ENCODE assay signal across 13 cellular contexts in genomic region chr11:68047437-68048290, GRCh38.
"Had no signal": no experiment of that assay in that cellular context is flagged by ENCODE, and none has a peak within 500 bp of the region (broad histone marks: within the 10 kb centered on the region; RNA-seq: fewer than 3 reads in every experiment).

No MANE protein-coding gene starts in this region.

- H3K9me3 ChIP-seq: gastroesophageal sphincter, left lung, suprapubic skin had no signal

- H3K4me1 ChIP-seq: left lung, parathyroid adenoma had no signal

- H3K9ac ChIP-seq: parathyroid adenoma had no signal

- H3K79me2 ChIP-seq: parathyroid adenoma had no signal

- ATAC-seq: activated CD4-positive, CD25-positive, alpha-beta regulatory T cell treated with anti-CD3 and anti-CD28 coated beads, Interleukin-2, amount 50 U/mL, for 24 hours; gastroesophageal sphincter; left lung had no signal

- H3K4me3 ChIP-seq: gastroesophageal sphincter, left lung, suprapubic skin had no signal

- FAIRE-seq: keratinocyte, small intestine had no signal

- H3K27ac ChIP-seq: epithelial cell of prostate, gastroesophageal sphincter, left lung, parathyroid adenoma, suprapubic skin had no signal

- H3K27me3 ChIP-seq: gastroesophageal sphincter, left lung, suprapubic skin had no signal

- DNase-seq: cortex of kidney; effector memory CD4-positive, alpha-beta T cell; retina; small intestine; stimulated activated CD4-positive, alpha-beta T cell treated with anti-CD3 and anti-CD28 coated beads, Interleukin-1b, Interleukin-23, amount 100 ng/mL, for 48 hours; stimulated activated naive CD4-positive, alpha-beta T cell had no signal

- H2AFZ ChIP-seq: parathyroid adenoma had no signal
